Comparison of ENCODE assay signal across 15 cellular contexts in genomic region chr2:203873461-203873860, GRCh38. TPM values are rescaled to one million over a fixed set of nuclear protein-coding genes. Genes with fewer than 3 reads are reported as not detected.
A peak's percentile ranks its signal among the peaks of the same experiment; 100 is the strongest.
DNase-seq lines count a peak whose midpoint lies in the region; ATAC-seq and TF ChIP-seq lines count a peak whose summit lies in the region.
"Had no signal": no experiment of that assay in that cellular context is flagged by ENCODE, and none has a peak within 500 bp of the region (broad histone marks: within the 10 kb centered on the region; RNA-seq: fewer than 3 reads in every experiment).

No MANE protein-coding gene starts in this region.

- H3K79me2 ChIP-seq in KMS-11 (ENCODE audit: insufficient read depth, low read depth) = no peaks in the 10 kb centered on the region
- no peaks in the 10 kb centered on the region for H3K79me2 ChIP-seq in OCI-LY7 (ENCODE audit: insufficient read depth, low read depth, low read length)

- TF ChIP-seq CTCF in KMS-11 (conservative IDR thresholded peaks at IDR 0.05; ENCODE audit: low read depth, low read length) (0 out of 2 replicates have a peak, but pooled peaks have one; percentile 20), OCI-LY7 (conservative IDR thresholded peaks at IDR 0.05; ENCODE audit: low read length) (peak; percentile 22; the same call in 1 of the 2 replicates)

- no peaks in the 10 kb centered on the region for H3K9me3 Mint-ChIP-seq in activated CD8-positive, alpha-beta memory T cell treated with anti-CD3 and anti-CD28 coated beads, Interleukin-2, amount 10 ng/mL, durations not matched to agents 7 days and 5 days (ENCODE audit: low read depth)
- H3K9me3 Mint-ChIP-seq in activated T-helper 17 cell treated with anti-CD3 and anti-CD28 coated beads, Interleukin-2, amount 50 U/mL, for 72 hours = peaks cover 3% of the 10 kb centered on the region

- H3K36me3 Mint-ChIP-seq in activated CD8-positive, alpha-beta memory T cell treated with anti-CD3 and anti-CD28 coated beads, Interleukin-2, amount 10 ng/mL, durations not matched to agents 7 days and 5 days = peaks cover 68% of the 10 kb centered on the region
- H3K36me3 Mint-ChIP-seq in activated T-helper 17 cell treated with anti-CD3 and anti-CD28 coated beads, Interleukin-2, amount 50 U/mL, for 72 hours (ENCODE audit: low read depth) = peaks cover 69% of the 10 kb centered on the region

- no peak overlapping the region for H3K4me3 Mint-ChIP-seq in activated CD8-positive, alpha-beta memory T cell treated with anti-CD3 and anti-CD28 coated beads, Interleukin-2, amount 10 ng/mL, durations not matched to agents 7 days and 5 days
- peak overlapping the region; percentile 94 for H3K4me3 Mint-ChIP-seq in activated T-helper 17 cell treated with anti-CD3 and anti-CD28 coated beads, Interleukin-2, amount 50 U/mL, for 72 hours

- H3K36me3 ChIP-seq in KMS-11 (ENCODE audit: insufficient read depth) (no peaks in the 10 kb centered on the region), OCI-LY7 (ENCODE audit: insufficient read depth, low read length) (no peaks in the 10 kb centered on the region)

- no TSS peak for BruUV-seq in OCI-LY7 (replicated peaks; lab: Mats Ljungman, UMichigan)

- ATAC-seq in activated CD8-positive, alpha-beta memory T cell treated with anti-CD3 and anti-CD28 coated beads, Interleukin-2, amount 10 ng/mL, durations not matched to agents 7 days and 5 days = no peak
- peak; percentile 10 for ATAC-seq in activated T-helper 17 cell treated with anti-CD3 and anti-CD28 coated beads, Interleukin-2, amount 50 U/mL, for 72 hours (replicated peaks)
- ATAC-seq in HG02610 (IDR thresholded peaks at IDR 0.05; ENCODE audit: unreplicated experiment) (no peak), HG02763 (IDR thresholded peaks at IDR 0.05; ENCODE audit: unreplicated experiment) (no peak)

- intact Hi-C loops in OCI-LY7 (cut with micrococcal nuclease; ENCODE audit: unreplicated experiment) = no loop called here

- no peak overlapping the region for H3K4me3 ChIP-seq in KMS-11 (IDR thresholded peaks at IDR 0.05; ENCODE audit: insufficient read depth, low read depth, low read length)
- no peak overlapping the region for H3K4me3 ChIP-seq in OCI-LY7 (ENCODE audit: low read depth, low read length, poor library complexity, severe bottlenecking)
- H3K4me3 ChIP-seq: PC-9 had no signal

- H4K20me1 ChIP-seq in KMS-11 (ENCODE audit: insufficient read depth) (no peaks in the 10 kb centered on the region), OCI-LY7 (ENCODE audit: insufficient read depth, low read length) (no peaks in the 10 kb centered on the region)

- CTCF ChIA-PET in activated CD8-positive, alpha-beta memory T cell treated with anti-CD3 and anti-CD28 coated beads, Interleukin-2, amount 10 ng/mL, durations not matched to agents 7 days and 5 days (lab: Charles Lee) = interaction anchor here (0.9 to 6.9 kb wide), 7 partner anchors 8 to 62 kb away, joined by 3 to 24 read pairs (median 5); no protein-coding TSS in a partner anchor
- CTCF ChIA-PET in OCI-LY7 (lab: Charles Lee; ENCODE audit: unreplicated experiment) = no interaction called here

- no peaks in the 10 kb centered on the region for H3K27me3 Mint-ChIP-seq in activated CD8-positive, alpha-beta memory T cell treated with anti-CD3 and anti-CD28 coated beads, Interleukin-2, amount 10 ng/mL, durations not matched to agents 7 days and 5 days
- no peaks in the 10 kb centered on the region for H3K27me3 Mint-ChIP-seq in activated T-helper 17 cell treated with anti-CD3 and anti-CD28 coated beads, Interleukin-2, amount 50 U/mL, for 72 hours

- H3K4me2 ChIP-seq in KMS-11 = peak overlapping the region; percentile 89
- no peak overlapping the region for H3K4me2 ChIP-seq in OCI-LY7 (ENCODE audit: low read length)
- H3K4me2 ChIP-seq: PC-9 had no signal

- H3K27ac ChIP-seq in KMS-11 (peak overlapping the region; percentile 90), OCI-LY7 (ENCODE audit: low read depth, low read length, poor library complexity, severe bottlenecking) (no peak overlapping the region)
- H3K27ac ChIP-seq: HL-60, PC-9 had no signal

- POLR2A ChIA-PET in OCI-LY7 (lab: Charles Lee) = interaction anchor here (0.6 to 2.7 kb wide), 3 partner anchors 14 to 46 kb away, joined by 3 to 9 read pairs (median 3); no protein-coding TSS in a partner anchor

- H3K27me3 ChIP-seq in KMS-11 (ENCODE audit: insufficient read depth, low read depth) = no peaks in the 10 kb centered on the region

- no peaks in the 10 kb centered on the region for H3K9me2 ChIP-seq in OCI-LY7 (ENCODE audit: insufficient read depth, low read length)

- H3K4me1 ChIP-seq in KMS-11 (ENCODE audit: low read depth, poor library complexity, severe bottlenecking) (peaks cover 100% of the 10 kb centered on the region), OCI-LY7 (ENCODE audit: insufficient read depth, low read length, poor library complexity, severe bottlenecking) (peaks cover 11% of the 10 kb centered on the region)

- H3K9me3 ChIP-seq in OCI-LY7 (ENCODE audit: low read length) = no peaks in the 10 kb centered on the region

- H3K4me1 Mint-ChIP-seq in activated CD8-positive, alpha-beta memory T cell treated with anti-CD3 and anti-CD28 coated beads, Interleukin-2, amount 10 ng/mL, durations not matched to agents 7 days and 5 days = peaks cover 84% of the 10 kb centered on the region
- H3K4me1 Mint-ChIP-seq in activated T-helper 17 cell treated with anti-CD3 and anti-CD28 coated beads, Interleukin-2, amount 50 U/mL, for 72 hours = peaks cover 49% of the 10 kb centered on the region

- H2AFZ ChIP-seq in KMS-11 (ENCODE audit: low read depth) (no peak overlapping the region), OCI-LY7 (ENCODE audit: low read length) (no peak overlapping the region)
- H2AFZ ChIP-seq: PC-9 had no signal

- H3K9ac ChIP-seq in KMS-11 = peak overlapping the region; percentile 47; the same call in 1 of the 2 replicates

- peak; percentile 82 for DNase-seq in activated CD8-positive, alpha-beta memory T cell treated with anti-CD3 and anti-CD28 coated beads, Interleukin-2, amount 10 ng/mL, durations not matched to agents 7 days and 5 days
- no peak for DNase-seq in activated CD8-positive, alpha-beta memory T cell treated with anti-CD3 and anti-CD28 coated beads for 24 hours
- DNase-seq in OCI-LY7 (ENCODE audit: low spot score) = no peak
- DNase-seq: C1 segment of cervical spinal cord, DND-41, HCEC 1CT, NCI-H187, NCI-H526 treated with DMSO at 0.1 percent for 48 hours, PC-9 had no signal

- H3K27ac Mint-ChIP-seq in activated CD8-positive, alpha-beta memory T cell treated with anti-CD3 and anti-CD28 coated beads, Interleukin-2, amount 10 ng/mL, durations not matched to agents 7 days and 5 days = peak overlapping the region; percentile 61
- H3K27ac Mint-ChIP-seq in activated T-helper 17 cell treated with anti-CD3 and anti-CD28 coated beads, Interleukin-2, amount 50 U/mL, for 72 hours = peak overlapping the region; percentile 99

RNA-seq across cellular contexts. Expression of gene CTLA4, which starts 5.9 kb away (rescaled TPM):
- 10 to 100 TPM; 20.8 to 66.6 TPM for total RNA-seq in activated CD8-positive, alpha-beta memory T cell treated with anti-CD3 and anti-CD28 coated beads, Interleukin-2, amount 10 ng/mL, durations not matched to agents 7 days and 5 days
- not detected in 2 replicates for total RNA-seq in OCI-LY7 (2014; rRNA removed; shearing (Covaris generic))
- not detected in 2 replicates for total RNA-seq in OCI-LY7 (2022)
- 100 to 1,000 TPM; 282 to 334 TPM for total RNA-seq in activated T-helper 17 cell treated with anti-CD3 and anti-CD28 coated beads, Interleukin-2, amount 50 U/mL, for 72 hours
- total RNA-seq: A673, PC-9 had no signal

Comparison
In these comparisons a context has a peak if more than half of its experiments do, and no peak if none do; other contexts are left out.
1. RNA of gene CTLA4, which starts 5.9 kb away (total RNA-seq): 282 to 334 TPM in activated T-helper 17 cell treated with anti-CD3 and anti-CD28 coated beads, Interleukin-2, amount 50 U/mL, for 72 hours and 20.8 to 66.6 TPM in activated CD8-positive, alpha-beta memory T cell treated with anti-CD3 and anti-CD28 coated beads, Interleukin-2, amount 10 ng/mL, durations not matched to agents 7 days and 5 days; not detected in OCI-LY7; every median in the first group is over 10 times any median in the second.